19 cellular contexts compared by ENCODE assay signal in genomic region chr2:237393523-237393922, GRCh38. TPM values are rescaled to one million over a fixed set of nuclear protein-coding genes. Genes with fewer than 3 reads are reported as not detected.
DNase-seq lines count a peak whose midpoint lies in the region; TF ChIP-seq lines count a peak whose summit lies in the region.
"Had no signal": no experiment of that assay in that cellular context is flagged by ENCODE, and none has a peak within 500 bp of the region (broad histone marks: within the 10 kb centered on the region; RNA-seq: fewer than 3 reads in every experiment).

No MANE protein-coding gene starts in this region.

- H3K27ac ChIP-seq in uterus = peak overlapping the region; percentile 15 to 69
- H3K27ac ChIP-seq: SK-N-MC had no signal

- TF ChIP-seq CTCF in fibroblast of mammary gland (conservative IDR thresholded peaks at IDR 0.05; ENCODE audit: control insufficient read depth, insufficient read depth, low read depth, low read length) (no peak), uterus (IDR thresholded peaks at IDR 0.05) (no peak)

- DNase-seq in EH (ENCODE audit: low read depth) (peak; percentile 60), LHCN-M2 (ENCODE audit: low read depth) (peak; percentile 41), fibroblast of mammary gland (ENCODE audit: low read depth) (peak; percentile 65), uterus (no peak), NCI-H1694 treated with DMSO at 0.1 percent for 48 hours (lab: John Stamatoyannopoulos, UW) (no peak), DMS53 treated with DMSO at 0.1 percent for 48 hours (lab: John Stamatoyannopoulos, UW; ENCODE audit: unreplicated experiment) (no peak)
- DNase-seq in activated T-cell treated with anti-CD3 and anti-CD28 coated beads, Interleukin-2, amount 50 U/mL, for 1 hour = no peak
- DNase-seq: CD4-positive, alpha-beta T cell; DMS53; Karpas-422; NCI-H1105; NCI-H187; NCI-H2227 treated with DMSO at 0.1 percent for 48 hours; NCI-H510A treated with DMSO at 0.1 percent for 48 hours; NCI-H774; SHP77 had no signal

- peaks cover 3 to 5% of the 10 kb centered on the region in 2 donors for H3K4me1 ChIP-seq in uterus

- no peaks in the 10 kb centered on the region for H3K27me3 ChIP-seq in uterus

- no peaks in the 10 kb centered on the region for H3K9me3 ChIP-seq in uterus

- intact Hi-C loops in uterus (cut with DNase I; ENCODE audit: low total_unique reads) = no loop called here

- no peak overlapping the region for H3K4me3 ChIP-seq in fibroblast of mammary gland (ENCODE audit: control insufficient read depth, low read depth, low read length)
- no peak overlapping the region for H3K4me3 ChIP-seq in uterus
- H3K4me3 ChIP-seq: SK-N-MC had no signal

- H3K36me3 ChIP-seq in uterus = no peaks in the 10 kb centered on the region

- no peak for TF ChIP-seq POLR2A in uterus (IDR thresholded peaks at IDR 0.05)

RNA-seq across cellular contexts. Expression of gene COL6A3, which starts 20.4 kb away (rescaled TPM):
- total RNA-seq in LHCN-M2 (2014; rRNA removed) (5.2 and 9.2 TPM in 2 replicates), uterus (1,000 to 10,000 TPM in 1 of 4 donors, 100 to 1,000 TPM in 3; 164 to 1,719 (median 447) TPM)
- polyA plus RNA-seq in LHCN-M2 (2012) = 2.5 TPM
- total RNA-seq: HT-29 had no signal
- polyA plus RNA-seq: IgD-negative memory B cell had no signal

Comparison
In these comparisons a context has a peak if more than half of its experiments do, and no peak if none do; other contexts are left out.
1. DNase-seq: peak in EH (single experiment), LHCN-M2 (single experiment) and fibroblast of mammary gland (single experiment); none in uterus (0 of 2), NCI-H1694 treated with DMSO at 0.1 percent for 48 hours (single experiment), activated T-cell treated with anti-CD3 and anti-CD28 coated beads, Interleukin-2, amount 50 U/mL, for 1 hour (single experiment) and DMS53 treated with DMSO at 0.1 percent for 48 hours (single experiment).
2. RNA of gene COL6A3, which starts 20.4 kb away (total RNA-seq): 164 to 1,719 TPM in uterus; 5.2 to 9.2 TPM in LHCN-M2; every median in the first group is over 10 times any median in the second.